Comparison of ENCODE assay signal across 9 cellular contexts in genomic region chr9:35905912-35906679, GRCh38. TPM values are rescaled to one million over a fixed set of nuclear protein-coding genes. Genes with fewer than 3 reads are reported as not detected.
A peak's percentile ranks its signal among the peaks of the same experiment; 100 is the strongest.
DNase-seq lines count a peak whose midpoint lies in the region; ATAC-seq and TF ChIP-seq lines count a peak whose summit lies in the region.
"Had no signal": no experiment of that assay in that cellular context is flagged by ENCODE, and none has a peak within 500 bp of the region (broad histone marks: within the 10 kb centered on the region; RNA-seq: fewer than 3 reads in every experiment).

TSS of gene HRCT1 (plus strand) at chr9:35906202. CDS start at chr9:35906288, 86 bp downstream.

- ATAC-seq in HCT116 (peak; percentile 69), foreskin keratinocyte (peak; percentile 75), HG02763 (IDR thresholded peaks at IDR 0.05; ENCODE audit: unreplicated experiment) (no peak)

- DNase-seq in HCT116 (ENCODE audit: low read depth, low spot score) (peak; percentile 74), SW 1271 (lab: John Stamatoyannopoulos, UW) (peak; percentile 28 to 68), foreskin keratinocyte (peak; percentile 80 to 90), posterior vena cava (ENCODE audit: low spot score) (peak; percentile 97), T-helper 9 cell (no peak), NCI-H1436 (lab: John Stamatoyannopoulos, UW) (no peak), inferior parietal cortex (ENCODE audit: extremely low spot score) (no peak)

- peak within 1 kb of the TSS; percentile 78 for H3K4me2 ChIP-seq in HCT116 (ENCODE audit: low read length)

- POLR2A ChIA-PET in HCT116 (lab: Charles Lee), result no interaction called here

- no TSS peak for BruUV-seq in HCT116 (replicated peaks; lab: Mats Ljungman, UMichigan)

- peak within 1 kb of the TSS; percentile 49 for H3K9ac ChIP-seq in HCT116 (ENCODE audit: low read length)

- H3K4me1 ChIP-seq in HCT116 (ENCODE audit: control insufficient read depth in 1 of 2, insufficient read depth in 2 of 2, low read length in 2 of 2) (peaks cover 50 to 73% of the 10 kb centered on the region in 2 experiments), foreskin keratinocyte (peaks cover 29% of the 10 kb centered on the region)

- no peak for TF ChIP-seq RAD21 in HCT116 (IDR thresholded peaks at IDR 0.05; ENCODE audit: low read depth)

- H3K9me2 ChIP-seq in HCT116 (ENCODE audit: insufficient read depth), result no peaks in the 10 kb centered on the region

- H3K9me3 ChIP-seq in HCT116 (ENCODE audit: control insufficient read depth in 1 of 2, insufficient read depth in 1 of 2, low read depth in 1 of 2, low read length in 2 of 2), result no peaks in the 10 kb centered on the region
- H3K9me3 ChIP-seq: neutrophil had no signal

- H3K27me3 ChIP-seq in HCT116 (ENCODE audit: insufficient read depth, low read length) (no peaks in the 10 kb centered on the region), foreskin keratinocyte (peaks cover 3% of the 10 kb centered on the region)

- peak within 1 kb of the TSS; percentile 51 for H2AFZ ChIP-seq in HCT116 (ENCODE audit: low read depth, low read length, poor library complexity, severe bottlenecking)

- intact Hi-C loops in HCT116 (cut with micrococcal nuclease), result loop anchor here (2.0 kb wide), 1 partner anchor 71 kb away; no protein-coding TSS in a partner anchor
- intact Hi-C loops in posterior vena cava (cut with DNase I), result loop anchor here in 1 of 2 donors (10.0 kb wide), 2 partner anchors 121 to 259 kb away; partner anchors contain the start of gene CCIN

- RAD21 ChIA-PET in HCT116 (lab: Charles Lee; ENCODE audit: low non-redundant PET in 1 of 2, low total read pairs in 2 of 2, uncharacterized antibody in 2 of 2, unreplicated experiment in 2 of 2), result no interaction called here

- TF ChIP-seq CTCF in HCT116 (IDR thresholded peaks at IDR 0.05 in 2 of 3, conservative IDR thresholded peaks at IDR 0.05 in 1 of 3; ENCODE audit: borderline replicate concordance in 1 of 3, insufficient read depth in 1 of 3, low read depth in 2 of 3, low read length in 2 of 3) (no peak), foreskin keratinocyte (conservative IDR thresholded peaks at IDR 0.05) (no peak)

- CTCF ChIA-PET in HCT116 (lab: Charles Lee), result interaction anchor here (1.2 to 1.9 kb wide), 3 partner anchors 24 to 234 kb away, joined by 3 to 13 read pairs (median 4); no protein-coding TSS in a partner anchor

- H3K4me3 ChIP-seq in HCT116 (replicated peaks in 1 of 2; ENCODE audit: low read depth in 1 of 2, low read length in 2 of 2), result peak within 1 kb of the TSS in 1 of 2 experiments; percentile 39; a peak in 2 of 4 replicates

- H4K20me1 ChIP-seq in HCT116 (ENCODE audit: insufficient read depth), result no peaks in the 10 kb centered on the region

- H3K27ac ChIP-seq in HCT116 (ENCODE audit: low read depth, low read length), result peak within 1 kb of the TSS; percentile 76; the same call in 1 of the 2 replicates
- no peak within 1 kb of the TSS for H3K27ac ChIP-seq in foreskin keratinocyte
- H3K27ac ChIP-seq: neutrophil had no signal

- H3K36me3 ChIP-seq in HCT116 (ENCODE audit: control insufficient read depth in 1 of 2, insufficient read depth in 2 of 2, low read length in 2 of 2), result no peaks in the 10 kb centered on the region
- H3K36me3 ChIP-seq: neutrophil had no signal

- H3K79me2 ChIP-seq in HCT116 (ENCODE audit: insufficient read depth, low read length), result no peaks in the 10 kb centered on the region

- no peak for TF ChIP-seq POLR2A in HCT116 (IDR thresholded peaks at IDR 0.05; ENCODE audit: borderline replicate concordance, extremely low read depth, insufficient read depth, insufficient read length)

TF ChIP-seq in HCT116, 20 proteins besides CTCF, POLR2A, EP300 and RAD21:
- TF ChIP-seq CEBPB (IDR thresholded peaks at IDR 0.05; ENCODE audit: low read depth) (no peak), EZH2phosphoT487 (IDR thresholded peaks at IDR 0.05; ENCODE audit: borderline replicate concordance) (no peak), JUND (IDR thresholded peaks at IDR 0.05) (no peak), SRF (IDR thresholded peaks at IDR 0.05; ENCODE audit: low read depth) (no peak), TCF7L2 (IDR thresholded peaks at IDR 0.05; ENCODE audit: borderline replicate concordance, extremely low read depth, insufficient read depth, insufficient read length) (peak; percentile 57), ZFX (IDR thresholded peaks at IDR 0.05) (0 out of 2 replicates have a peak, but pooled peaks have one; percentile 15), EZH2 (IDR thresholded peaks at IDR 0.05) (no peak), YY1 (IDR thresholded peaks at IDR 0.05; ENCODE audit: extremely low read depth, insufficient replicate concordance, low read depth, low read length) (peak; percentile 21), ATF3 (IDR thresholded peaks at IDR 0.05) (no peak), ZBTB33 (IDR thresholded peaks at IDR 0.05; ENCODE audit: extremely low read depth, insufficient replicate concordance, low read length) (no peak), EGR1 (IDR thresholded peaks at IDR 0.05; ENCODE audit: low read depth) (no peak), CBX3 (IDR thresholded peaks at IDR 0.05; ENCODE audit: low read depth) (no peak), ELF1 (IDR thresholded peaks at IDR 0.05; ENCODE audit: borderline replicate concordance, low read depth) (no peak), SP1 (IDR thresholded peaks at IDR 0.05; ENCODE audit: low read depth) (no peak), SIN3A (IDR thresholded peaks at IDR 0.05; ENCODE audit: low read depth) (no peak), ZNF274 (IDR thresholded peaks at IDR 0.05; ENCODE audit: low read depth, low read length) (no peak), MAX (IDR thresholded peaks at IDR 0.05) (no peak), POLR2AphosphoS5 (IDR thresholded peaks at IDR 0.05; ENCODE audit: low read depth, low read length) (peak; percentile 78), FOSL1 (IDR thresholded peaks at IDR 0.05; ENCODE audit: low read depth) (no peak)
- TF ChIP-seq, protein P1, sequence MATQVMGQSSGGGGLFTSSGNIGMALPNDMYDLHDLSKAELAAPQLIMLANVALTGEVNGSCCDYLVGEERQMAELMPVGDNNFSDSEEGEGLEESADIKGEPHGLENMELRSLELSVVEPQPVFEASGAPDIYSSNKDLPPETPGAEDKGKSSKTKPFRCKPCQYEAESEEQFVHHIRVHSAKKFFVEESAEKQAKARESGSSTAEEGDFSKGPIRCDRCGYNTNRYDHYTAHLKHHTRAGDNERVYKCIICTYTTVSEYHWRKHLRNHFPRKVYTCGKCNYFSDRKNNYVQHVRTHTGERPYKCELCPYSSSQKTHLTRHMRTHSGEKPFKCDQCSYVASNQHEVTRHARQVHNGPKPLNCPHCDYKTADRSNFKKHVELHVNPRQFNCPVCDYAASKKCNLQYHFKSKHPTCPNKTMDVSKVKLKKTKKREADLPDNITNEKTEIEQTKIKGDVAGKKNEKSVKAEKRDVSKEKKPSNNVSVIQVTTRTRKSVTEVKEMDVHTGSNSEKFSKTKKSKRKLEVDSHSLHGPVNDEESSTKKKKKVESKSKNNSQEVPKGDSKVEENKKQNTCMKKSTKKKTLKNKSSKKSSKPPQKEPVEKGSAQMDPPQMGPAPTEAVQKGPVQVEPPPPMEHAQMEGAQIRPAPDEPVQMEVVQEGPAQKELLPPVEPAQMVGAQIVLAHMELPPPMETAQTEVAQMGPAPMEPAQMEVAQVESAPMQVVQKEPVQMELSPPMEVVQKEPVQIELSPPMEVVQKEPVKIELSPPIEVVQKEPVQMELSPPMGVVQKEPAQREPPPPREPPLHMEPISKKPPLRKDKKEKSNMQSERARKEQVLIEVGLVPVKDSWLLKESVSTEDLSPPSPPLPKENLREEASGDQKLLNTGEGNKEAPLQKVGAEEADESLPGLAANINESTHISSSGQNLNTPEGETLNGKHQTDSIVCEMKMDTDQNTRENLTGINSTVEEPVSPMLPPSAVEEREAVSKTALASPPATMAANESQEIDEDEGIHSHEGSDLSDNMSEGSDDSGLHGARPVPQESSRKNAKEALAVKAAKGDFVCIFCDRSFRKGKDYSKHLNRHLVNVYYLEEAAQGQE (IDR thresholded peaks at IDR 0.05; ENCODE audit: low read depth), result no peak

RNA-seq across cellular contexts. Expression of gene HRCT1, which starts in this region (rescaled TPM):
- total RNA-seq in HCT116 (2021; ENCODE audit: unreplicated experiment) (0.32 TPM), foreskin keratinocyte (0.34 and 0.74 TPM in 2 replicates), posterior vena cava (10 to 100 TPM in 1 of 2 donors, 1 to 10 TPM in 1; 4.8 to 20.1 TPM)
- 0.81 and 1.1 TPM in 2 replicates for polyA plus RNA-seq in HCT116 (2012)
- 0.86 and 1.2 TPM in 2 replicates for polyA plus RNA-seq in foreskin keratinocyte

Comparison
In these comparisons a context has a peak if more than half of its experiments do, and no peak if none do; other contexts are left out.
1. DNase-seq: peak in HCT116 (single experiment), SW 1271 (2 of 2), foreskin keratinocyte (2 of 2) and posterior vena cava (single experiment); none in T-helper 9 cell (single experiment), NCI-H1436 (single experiment) and inferior parietal cortex (single experiment).